ENCODE assay signal across 19 cellular contexts in the genomic region with DNA sequence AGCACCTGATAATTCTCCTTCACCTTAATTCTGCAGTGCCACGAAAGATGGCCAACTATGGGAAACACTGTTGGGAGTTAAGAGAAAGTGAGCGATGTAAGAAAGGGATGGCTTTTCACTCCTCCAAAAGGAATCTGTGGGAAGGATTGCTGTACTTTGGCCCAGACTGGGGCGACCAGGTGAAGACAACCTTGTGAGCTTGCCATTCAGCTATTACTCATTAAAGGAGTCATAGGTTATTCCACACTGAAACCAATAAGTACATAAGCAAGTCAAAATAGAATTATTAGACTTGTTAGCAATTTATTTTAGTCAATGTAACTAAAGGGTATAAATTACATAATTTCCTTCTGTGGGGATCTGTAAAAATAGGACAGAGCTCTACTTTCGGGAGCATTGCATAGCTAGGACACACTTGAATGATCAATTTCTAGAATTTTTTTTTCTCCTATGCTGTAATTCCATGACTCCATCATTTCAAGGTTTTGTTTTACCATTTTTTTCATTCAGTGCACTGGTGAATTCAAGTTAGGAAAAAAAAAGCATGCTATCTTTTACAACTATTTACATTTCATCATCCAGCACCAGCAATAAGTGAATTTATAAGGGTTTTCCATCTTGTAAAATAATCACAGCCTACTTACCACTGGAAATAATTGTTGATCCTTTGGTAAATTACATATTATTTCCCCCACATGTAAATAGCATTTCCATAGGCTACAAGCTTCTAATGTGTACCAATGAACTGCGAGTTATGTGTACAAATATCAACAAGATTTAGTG.
DNase-seq lines count a peak whose midpoint lies in the region; ATAC-seq and TF ChIP-seq lines count a peak whose summit lies in the region.
"Had no signal": no experiment of that assay in that cellular context is flagged by ENCODE, and none has a peak within 500 bp of the region (broad histone marks: within the 10 kb centered on the region; RNA-seq: fewer than 3 reads in every experiment).

No MANE protein-coding gene starts in this region.

- DNase-seq in HCT116 (ENCODE audit: low read depth, low spot score) (no peak), epithelial cell of esophagus (ENCODE audit: low read depth) (peak; percentile 67), mesenchymal stem cell (no peak), NCI-H1092 treated with DMSO at 0.1 percent for 48 hours (lab: John Stamatoyannopoulos, UW) (no peak)
- DNase-seq: EL, GF-D8, H9, NCI-H1105, NCI-H1694, NCI-H2081, NCI-H2171, NCI-H345, NCI-H524 treated with DMSO at 0.1 percent for 48 hours, NCI-H82 had no signal

- no peak overlapping the region for H2BK12ac ChIP-seq in mesenchymal stem cell (ENCODE audit: low read length in 2 of 2)

- no peaks in the 10 kb centered on the region for H3K9me2 ChIP-seq in HCT116 (ENCODE audit: insufficient read depth)
- no peaks in the 10 kb centered on the region for H3K9me2 ChIP-seq in OCI-LY1 (ENCODE audit: low read depth, low read length)

- ATAC-seq in HCT116 (no peak), HG03432 (IDR thresholded peaks at IDR 0.05; ENCODE audit: unreplicated experiment) (no peak), HG03378 (IDR thresholded peaks at IDR 0.05; ENCODE audit: unreplicated experiment) (no peak)
- ATAC-seq: Right ventricle myocardium inferior had no signal

- no peaks in the 10 kb centered on the region for H4K20me1 ChIP-seq in HCT116 (ENCODE audit: insufficient read depth)
- no peaks in the 10 kb centered on the region for H4K20me1 ChIP-seq in OCI-LY1 (ENCODE audit: insufficient read depth, low read length)

- H3K9ac ChIP-seq in HCT116 (ENCODE audit: low read length) (no peak overlapping the region), OCI-LY1 (ENCODE audit: low read length) (no peak overlapping the region), mesenchymal stem cell (ENCODE audit: low read length) (no peak overlapping the region)

- POLR2A ChIA-PET in HCT116 (lab: Charles Lee) = no interaction called here

- H3K4me3 ChIP-seq in HCT116 (replicated peaks in 1 of 2; ENCODE audit: low read depth in 1 of 2, low read length in 2 of 2) = no peak overlapping the region
- no peak overlapping the region for H3K4me3 ChIP-seq in OCI-LY1 (ENCODE audit: low read depth, low read length, poor library complexity, severe bottlenecking)
- H3K4me3 ChIP-seq in epithelial cell of esophagus (ENCODE audit: low read length) = no peak overlapping the region
- no peak overlapping the region for H3K4me3 ChIP-seq in mesenchymal stem cell (ENCODE audit: insufficient read depth in 1 of 2, low read depth in 1 of 2, low read length in 2 of 2)
- H3K4me3 ChIP-seq: SJSA1 had no signal

- no peak for TF ChIP-seq POLR2A in HCT116 (IDR thresholded peaks at IDR 0.05; ENCODE audit: borderline replicate concordance, extremely low read depth, insufficient read depth, insufficient read length)

- H3K9me3 ChIP-seq in HCT116 (ENCODE audit: control insufficient read depth in 1 of 2, insufficient read depth in 1 of 2, low read depth in 1 of 2, low read length in 2 of 2) (no peaks in the 10 kb centered on the region), OCI-LY1 (ENCODE audit: low read length) (no peaks in the 10 kb centered on the region), mesenchymal stem cell (ENCODE audit: control insufficient read depth, low read length) (no peaks in the 10 kb centered on the region)
- H3K9me3 ChIP-seq: SJSA1 had no signal

- H3F3A ChIP-seq in OCI-LY1 (ENCODE audit: insufficient read depth, low read length) = no peaks in the 10 kb centered on the region

- TF ChIP-seq RAD21 in HCT116 (IDR thresholded peaks at IDR 0.05; ENCODE audit: low read depth) = no peak

- H3K27me3 ChIP-seq in HCT116 (ENCODE audit: insufficient read depth, low read length) (no peaks in the 10 kb centered on the region), OCI-LY1 (ENCODE audit: insufficient read depth, low read length) (no peaks in the 10 kb centered on the region), mesenchymal stem cell (ENCODE audit: control insufficient read depth in 1 of 2, insufficient read depth in 1 of 2, low read length in 2 of 2) (no peaks in the 10 kb centered on the region)
- H3K27me3 ChIP-seq: SJSA1 had no signal

- H3K18ac ChIP-seq in mesenchymal stem cell (ENCODE audit: low read depth in 1 of 2, low read length in 2 of 2) = no peak overlapping the region

- peaks cover 3 to 22% of the 10 kb centered on the region in 2 experiments; a peak in 3 of 4 replicates for H3K4me1 ChIP-seq in HCT116 (ENCODE audit: control insufficient read depth in 1 of 2, insufficient read depth in 2 of 2, low read length in 2 of 2)
- H3K4me1 ChIP-seq in OCI-LY1 (ENCODE audit: insufficient read depth, low read length, severe bottlenecking) = peaks cover 40% of the 10 kb centered on the region
- no peaks in the 10 kb centered on the region for H3K4me1 ChIP-seq in mesenchymal stem cell (ENCODE audit: control insufficient read depth, insufficient read depth, low read depth, low read length)

- H3K14ac ChIP-seq in mesenchymal stem cell (ENCODE audit: low read length in 2 of 2) = no peak overlapping the region

- no peak for TF ChIP-seq CTCF in HCT116 (IDR thresholded peaks at IDR 0.05 in 2 of 3, conservative IDR thresholded peaks at IDR 0.05 in 1 of 3; ENCODE audit: borderline replicate concordance in 1 of 3, insufficient read depth in 1 of 3, low read depth in 2 of 3, low read length in 2 of 3)
- TF ChIP-seq CTCF in OCI-LY1 (IDR thresholded peaks at IDR 0.05; ENCODE audit: low read length) = no peak
- no peak for TF ChIP-seq CTCF in epithelial cell of esophagus (IDR thresholded peaks at IDR 0.05; ENCODE audit: insufficient read depth, low read depth, low read length, missing control alignments)

- no peak overlapping the region for H2AK5ac ChIP-seq in mesenchymal stem cell (ENCODE audit: low read length, severe bottlenecking)

- no peak overlapping the region for H4K91ac ChIP-seq in mesenchymal stem cell (ENCODE audit: low read length)

- peak overlapping the region; percentile 19 for H2AFZ ChIP-seq in HCT116 (ENCODE audit: low read depth, low read length, poor library complexity, severe bottlenecking)
- H2AFZ ChIP-seq in OCI-LY1 (ENCODE audit: low read length) = peak overlapping the region; percentile 93; the same call in 1 of the 2 replicates
- H2AFZ ChIP-seq in mesenchymal stem cell (ENCODE audit: low read depth, low read length) = no peak overlapping the region

- no peak overlapping the region for H3K23ac ChIP-seq in mesenchymal stem cell (ENCODE audit: low read length in 2 of 2)

- RAD21 ChIA-PET in HCT116 (lab: Charles Lee; ENCODE audit: low non-redundant PET in 1 of 2, low total read pairs in 2 of 2, uncharacterized antibody in 2 of 2, unreplicated experiment in 2 of 2) = no interaction called here

- intact Hi-C loops in HCT116 (cut with micrococcal nuclease) = no loop called here

- no peak overlapping the region for H2BK5ac ChIP-seq in mesenchymal stem cell (ENCODE audit: low read depth, low read length, poor library complexity, severe bottlenecking)

- H3K4ac ChIP-seq in mesenchymal stem cell (ENCODE audit: low read depth in 1 of 2, low read length in 2 of 2) = no peak overlapping the region

- H3K4me2 ChIP-seq in HCT116 (ENCODE audit: low read length) = no peak overlapping the region
- H3K4me2 ChIP-seq in OCI-LY1 (ENCODE audit: low read length) = no peak overlapping the region
- no peak overlapping the region for H3K4me2 ChIP-seq in mesenchymal stem cell (ENCODE audit: low read length, poor library complexity, severe bottlenecking)

- H3K36me3 ChIP-seq in HCT116 (ENCODE audit: control insufficient read depth in 1 of 2, insufficient read depth in 2 of 2, low read length in 2 of 2) = no peaks in the 10 kb centered on the region
- no peaks in the 10 kb centered on the region for H3K36me3 ChIP-seq in OCI-LY1 (ENCODE audit: insufficient read depth, low read length)
- no peaks in the 10 kb centered on the region for H3K36me3 ChIP-seq in mesenchymal stem cell (ENCODE audit: control insufficient read depth in 1 of 2, insufficient read depth in 2 of 2, low read depth in 1 of 2, low read length in 2 of 2)
- H3K36me3 ChIP-seq: SJSA1 had no signal

- CTCF ChIA-PET in HCT116 (lab: Charles Lee) = no interaction called here

- H3K27ac ChIP-seq in HCT116 (ENCODE audit: low read depth, low read length) (no peak overlapping the region), OCI-LY1 (ENCODE audit: low read depth, low read length, poor library complexity, severe bottlenecking) (no peak overlapping the region), mesenchymal stem cell (ENCODE audit: low read length, poor library complexity, severe bottlenecking) (no peak overlapping the region)
- H3K27ac ChIP-seq: SJSA1 had no signal

- H3K79me2 ChIP-seq in HCT116 (ENCODE audit: insufficient read depth, low read length) (no peaks in the 10 kb centered on the region), OCI-LY1 (ENCODE audit: insufficient read depth, low read length) (no peaks in the 10 kb centered on the region)

- H3K79me1 ChIP-seq in mesenchymal stem cell (replicated peaks; ENCODE audit: low read length, poor library complexity, severe bottlenecking) = no peaks in the 10 kb centered on the region

- no peak overlapping the region for H4K8ac ChIP-seq in mesenchymal stem cell (ENCODE audit: low read length)

- 96% methylated on average over 4 of the region's 5 CpGs for WGBS in mesenchymal stem cell

- BruUV-seq in HCT116 (replicated peaks; lab: Mats Ljungman, UMichigan) = no TSS peak

- H2BK120ac ChIP-seq in mesenchymal stem cell (ENCODE audit: low read depth, low read length) = peak overlapping the region; percentile 27

- no peak overlapping the region for H2BK15ac ChIP-seq in mesenchymal stem cell (ENCODE audit: low read depth, poor library complexity, severe bottlenecking)
